In the genomic region with DNA sequence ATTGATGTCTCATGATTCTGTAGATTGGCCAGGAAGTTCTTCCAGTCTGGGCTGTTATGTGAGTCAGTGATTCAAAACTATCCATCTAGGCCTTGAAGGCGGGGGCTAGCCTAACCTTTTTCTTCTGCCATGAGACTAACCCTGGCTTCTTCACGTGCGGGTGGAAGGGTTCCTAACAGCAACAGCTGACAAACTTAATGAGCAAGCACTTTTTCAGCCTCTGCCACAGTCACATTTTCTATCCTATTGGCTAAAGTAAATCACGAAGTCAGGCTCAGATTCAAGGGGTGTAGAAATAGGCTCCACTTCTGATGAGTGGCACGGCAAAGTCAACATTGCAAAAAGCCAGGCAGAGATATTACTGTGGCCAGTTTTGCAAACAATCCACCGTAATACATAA, we compare ENCODE assay signal across 16 cellular contexts.
DNase-seq lines count a peak whose midpoint lies in the region; ATAC-seq and TF ChIP-seq lines count a peak whose summit lies in the region.
"Had no signal": no experiment of that assay in that cellular context is flagged by ENCODE, and none has a peak within 500 bp of the region (broad histone marks: within the 10 kb centered on the region; RNA-seq: fewer than 3 reads in every experiment).

No MANE protein-coding gene starts in this region.

- no peaks in the 10 kb centered on the region for H3K9me3 ChIP-seq in upper lobe of left lung
- no peaks in the 10 kb centered on the region for H3K9me3 ChIP-seq in A673 (ENCODE audit: low read depth, low read length, poor library complexity, severe bottlenecking)
- no peaks in the 10 kb centered on the region for H3K9me3 ChIP-seq in esophagus muscularis mucosa

- intact Hi-C loops in A673 (cut with micrococcal nuclease; ENCODE audit: unreplicated experiment) = no loop called here
- intact Hi-C loops in esophagus muscularis mucosa (cut with DNase I) = no loop called here

- 52 to 69% methylated on average over 6 of the region's 6 CpGs for WGBS in upper lobe of left lung, 2 donors
- WGBS in esophagus muscularis mucosa = 81% methylated on average over 6 of the region's 6 CpGs

- DNase-seq in NCI-H1092 treated with DMSO at 0.1 percent for 48 hours (lab: John Stamatoyannopoulos, UW) (peak; percentile 9), NCI-H1092 (lab: John Stamatoyannopoulos, UW) (no peak), fibroblast of mammary gland (ENCODE audit: low read depth) (peak; percentile 55), upper lobe of left lung (peak in 1 of 2 donors; percentile 62), A673 (ENCODE audit: low spot score) (no peak), esophagus muscularis mucosa (ENCODE audit: extremely low spot score) (no peak)
- DNase-seq: 8988T; activated naive CD4-positive, alpha-beta T cell; brain microvascular endothelial cell; naive B cell; NCI-H1694; posterior cingulate gyrus; stimulated activated CD4-positive, alpha-beta T cell treated with anti-CD3 and anti-CD28 coated beads, Interleukin-4, amount 100 ng/mL, for 4 hours had no signal

- ATAC-seq in SK-N-SH treated with all-trans-retinoic acid at 6 μM for 48 hours (peak; percentile 46), upper lobe of left lung (ENCODE audit: low FRiP score in 2 of 2) (peak; percentile 65 to 88), GM18505 (IDR thresholded peaks at IDR 0.05; ENCODE audit: unreplicated experiment) (no peak)

- TF ChIP-seq CTCF in fibroblast of mammary gland (conservative IDR thresholded peaks at IDR 0.05; ENCODE audit: control insufficient read depth, insufficient read depth, low read depth, low read length) (no peak), upper lobe of left lung (IDR thresholded peaks at IDR 0.05) (no peak), A673 (conservative IDR thresholded peaks at IDR 0.05; ENCODE audit: low read depth, low read length) (no peak), esophagus muscularis mucosa (IDR thresholded peaks at IDR 0.05) (no peak)

- no peak for TF ChIP-seq POLR2A in upper lobe of left lung (IDR thresholded peaks at IDR 0.05)
- TF ChIP-seq POLR2A in GM18505 (IDR thresholded peaks at IDR 0.05; ENCODE audit: borderline replicate concordance, extremely low read depth, insufficient read depth, insufficient read length) = no peak
- TF ChIP-seq POLR2A in esophagus muscularis mucosa (IDR thresholded peaks at IDR 0.05; ENCODE audit: low read depth) = no peak

- no TSS peak for BruUV-seq in A673 (replicated peaks; lab: Mats Ljungman, UMichigan)

- H3K4me3 ChIP-seq in fibroblast of mammary gland (ENCODE audit: control insufficient read depth, low read depth, low read length) (no peak overlapping the region), upper lobe of left lung (no peak overlapping the region), A673 (ENCODE audit: low read depth, low read length, poor library complexity, severe bottlenecking) (no peak overlapping the region), esophagus muscularis mucosa (no peak overlapping the region)
- H3K4me3 ChIP-seq: skin epidermis had no signal

- CTCF ChIA-PET in A673 (lab: Charles Lee) = no interaction called here

- H3K4me1 ChIP-seq in upper lobe of left lung (peaks cover 0 to 5% (median 2%) of the 10 kb centered on the region in 4 donors), A673 (ENCODE audit: insufficient read depth, low read length, poor library complexity, severe bottlenecking) (no peaks in the 10 kb centered on the region), esophagus muscularis mucosa (peaks cover 0 to 13% (median 7%) of the 10 kb centered on the region in 4 donors)

- POLR2A ChIA-PET in A673 (lab: Charles Lee; ENCODE audit: low non-redundant PET) = no interaction called here

- H3K27me3 ChIP-seq in upper lobe of left lung (no peaks in the 10 kb centered on the region), A673 (replicated peaks; ENCODE audit: insufficient read depth, low read depth, low read length, poor library complexity) (peaks cover 16% of the 10 kb centered on the region), esophagus muscularis mucosa (no peaks in the 10 kb centered on the region)
- H3K27me3 ChIP-seq: brain microvascular endothelial cell had no signal

- no peaks in the 10 kb centered on the region for H3K36me3 ChIP-seq in upper lobe of left lung
- no peaks in the 10 kb centered on the region for H3K36me3 ChIP-seq in A673 (ENCODE audit: insufficient read depth, low read length, poor library complexity, severe bottlenecking)
- H3K36me3 ChIP-seq in esophagus muscularis mucosa = no peaks in the 10 kb centered on the region
- H3K36me3 ChIP-seq: brain microvascular endothelial cell had no signal

- peak overlapping the region; percentile 28 to 67 (median 43) for H3K27ac ChIP-seq in upper lobe of left lung
- no peak overlapping the region for H3K27ac ChIP-seq in A673 (ENCODE audit: low read depth, low read length, poor library complexity, severe bottlenecking)
- no peak overlapping the region for H3K27ac ChIP-seq in esophagus muscularis mucosa (replicated peaks in 1 of 4)
- H3K27ac ChIP-seq: brain microvascular endothelial cell, skin epidermis had no signal

- peak in 1 of 4 donors; percentile 59 for TF ChIP-seq EP300 in upper lobe of left lung (IDR thresholded peaks at IDR 0.05)
- TF ChIP-seq EP300 in esophagus muscularis mucosa (IDR thresholded peaks at IDR 0.05) = no peak

TF ChIP-seq in SK-N-SH treated with all-trans-retinoic acid at 6 μM for 48 hours, 23 proteins besides CTCF, POLR2A, EP300 and RAD21 (continues in another document):
- no peak for TF ChIP-seq ZNF8 (CRISPR knock-in tag; IDR thresholded peaks at IDR 0.05)
- TF ChIP-seq, protein P1, sequence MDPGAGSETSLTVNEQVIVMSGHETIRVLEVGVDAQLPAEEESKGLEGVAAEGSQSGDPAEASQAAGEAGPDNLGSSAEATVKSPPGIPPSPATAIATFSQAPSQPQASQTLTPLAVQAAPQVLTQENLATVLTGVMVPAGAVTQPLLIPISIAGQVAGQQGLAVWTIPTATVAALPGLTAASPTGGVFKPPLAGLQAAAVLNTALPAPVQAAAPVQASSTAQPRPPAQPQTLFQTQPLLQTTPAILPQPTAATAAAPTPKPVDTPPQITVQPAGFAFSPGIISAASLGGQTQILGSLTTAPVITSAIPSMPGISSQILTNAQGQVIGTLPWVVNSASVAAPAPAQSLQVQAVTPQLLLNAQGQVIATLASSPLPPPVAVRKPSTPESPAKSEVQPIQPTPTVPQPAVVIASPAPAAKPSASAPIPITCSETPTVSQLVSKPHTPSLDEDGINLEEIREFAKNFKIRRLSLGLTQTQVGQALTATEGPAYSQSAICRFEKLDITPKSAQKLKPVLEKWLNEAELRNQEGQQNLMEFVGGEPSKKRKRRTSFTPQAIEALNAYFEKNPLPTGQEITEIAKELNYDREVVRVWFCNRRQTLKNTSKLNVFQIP (CRISPR knock-in tag; IDR thresholded peaks at IDR 0.05; ENCODE audit: borderline replicate concordance, low read depth) = no peak
- TF ChIP-seq, protein P2, sequence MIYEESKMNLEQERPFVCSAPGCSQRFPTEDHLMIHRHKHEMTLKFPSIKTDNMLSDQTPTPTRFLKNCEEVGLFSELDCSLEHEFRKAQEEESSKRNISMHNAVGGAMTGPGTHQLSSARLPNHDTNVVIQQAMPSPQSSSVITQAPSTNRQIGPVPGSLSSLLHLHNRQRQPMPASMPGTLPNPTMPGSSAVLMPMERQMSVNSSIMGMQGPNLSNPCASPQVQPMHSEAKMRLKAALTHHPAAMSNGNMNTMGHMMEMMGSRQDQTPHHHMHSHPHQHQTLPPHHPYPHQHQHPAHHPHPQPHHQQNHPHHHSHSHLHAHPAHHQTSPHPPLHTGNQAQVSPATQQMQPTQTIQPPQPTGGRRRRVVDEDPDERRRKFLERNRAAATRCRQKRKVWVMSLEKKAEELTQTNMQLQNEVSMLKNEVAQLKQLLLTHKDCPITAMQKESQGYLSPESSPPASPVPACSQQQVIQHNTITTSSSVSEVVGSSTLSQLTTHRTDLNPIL (CRISPR knock-in tag; IDR thresholded peaks at IDR 0.05; ENCODE audit: low read depth) = no peak
- no peak for TF ChIP-seq TCF4 (CRISPR knock-in tag; IDR thresholded peaks at IDR 0.05; ENCODE audit: borderline replicate concordance)
- TF ChIP-seq ISL1 (CRISPR knock-in tag; IDR thresholded peaks at IDR 0.05) = no peak
- TF ChIP-seq, protein P3, sequence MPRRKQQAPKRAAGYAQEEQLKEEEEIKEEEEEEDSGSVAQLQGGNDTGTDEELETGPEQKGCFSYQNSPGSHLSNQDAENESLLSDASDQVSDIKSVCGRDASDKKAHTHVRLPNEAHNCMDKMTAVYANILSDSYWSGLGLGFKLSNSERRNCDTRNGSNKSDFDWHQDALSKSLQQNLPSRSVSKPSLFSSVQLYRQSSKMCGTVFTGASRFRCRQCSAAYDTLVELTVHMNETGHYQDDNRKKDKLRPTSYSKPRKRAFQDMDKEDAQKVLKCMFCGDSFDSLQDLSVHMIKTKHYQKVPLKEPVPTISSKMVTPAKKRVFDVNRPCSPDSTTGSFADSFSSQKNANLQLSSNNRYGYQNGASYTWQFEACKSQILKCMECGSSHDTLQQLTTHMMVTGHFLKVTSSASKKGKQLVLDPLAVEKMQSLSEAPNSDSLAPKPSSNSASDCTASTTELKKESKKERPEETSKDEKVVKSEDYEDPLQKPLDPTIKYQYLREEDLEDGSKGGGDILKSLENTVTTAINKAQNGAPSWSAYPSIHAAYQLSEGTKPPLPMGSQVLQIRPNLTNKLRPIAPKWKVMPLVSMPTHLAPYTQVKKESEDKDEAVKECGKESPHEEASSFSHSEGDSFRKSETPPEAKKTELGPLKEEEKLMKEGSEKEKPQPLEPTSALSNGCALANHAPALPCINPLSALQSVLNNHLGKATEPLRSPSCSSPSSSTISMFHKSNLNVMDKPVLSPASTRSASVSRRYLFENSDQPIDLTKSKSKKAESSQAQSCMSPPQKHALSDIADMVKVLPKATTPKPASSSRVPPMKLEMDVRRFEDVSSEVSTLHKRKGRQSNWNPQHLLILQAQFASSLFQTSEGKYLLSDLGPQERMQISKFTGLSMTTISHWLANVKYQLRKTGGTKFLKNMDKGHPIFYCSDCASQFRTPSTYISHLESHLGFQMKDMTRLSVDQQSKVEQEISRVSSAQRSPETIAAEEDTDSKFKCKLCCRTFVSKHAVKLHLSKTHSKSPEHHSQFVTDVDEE (CRISPR knock-in tag; IDR thresholded peaks at IDR 0.05) = no peak
- no peak for TF ChIP-seq GLIS3 (CRISPR knock-in tag; IDR thresholded peaks at IDR 0.05)
- TF ChIP-seq CSDC2 (CRISPR knock-in tag; IDR thresholded peaks at IDR 0.05) = no peak
- TF ChIP-seq, protein P4, sequence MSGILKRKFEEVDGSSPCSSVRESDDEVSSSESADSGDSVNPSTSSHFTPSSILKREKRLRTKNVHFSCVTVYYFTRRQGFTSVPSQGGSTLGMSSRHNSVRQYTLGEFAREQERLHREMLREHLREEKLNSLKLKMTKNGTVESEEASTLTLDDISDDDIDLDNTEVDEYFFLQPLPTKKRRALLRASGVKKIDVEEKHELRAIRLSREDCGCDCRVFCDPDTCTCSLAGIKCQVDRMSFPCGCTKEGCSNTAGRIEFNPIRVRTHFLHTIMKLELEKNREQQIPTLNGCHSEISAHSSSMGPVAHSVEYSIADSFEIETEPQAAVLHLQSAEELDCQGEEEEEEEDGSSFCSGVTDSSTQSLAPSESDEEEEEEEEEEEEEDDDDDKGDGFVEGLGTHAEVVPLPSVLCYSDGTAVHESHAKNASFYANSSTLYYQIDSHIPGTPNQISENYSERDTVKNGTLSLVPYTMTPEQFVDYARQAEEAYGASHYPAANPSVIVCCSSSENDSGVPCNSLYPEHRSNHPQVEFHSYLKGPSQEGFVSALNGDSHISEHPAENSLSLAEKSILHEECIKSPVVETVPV (CRISPR knock-in tag; IDR thresholded peaks at IDR 0.05) = no peak

Comparison
In these comparisons a context has a peak if more than half of its experiments do, and no peak if none do; other contexts are left out.
1. DNase-seq: peak in NCI-H1092 treated with DMSO at 0.1 percent for 48 hours (single experiment) and fibroblast of mammary gland (single experiment); none in NCI-H1092 (single experiment), A673 (single experiment) and esophagus muscularis mucosa (single experiment).
2. H3K27ac ChIP-seq: peak in upper lobe of left lung (4 of 4); none in A673 (single experiment) and esophagus muscularis mucosa (0 of 4).